8 cellular contexts compared by ENCODE assay signal in genomic region chr17:38353668-38354067, GRCh38. TPM values are rescaled to one million over a fixed set of nuclear protein-coding genes. Genes with fewer than 3 reads are reported as not detected.
DNase-seq lines count a peak whose midpoint lies in the region; ATAC-seq and TF ChIP-seq lines count a peak whose summit lies in the region.

No MANE protein-coding gene starts in this region.

- no peak for DNase-seq in CD4-positive, alpha-beta memory T cell
- DNase-seq in dorsolateral prefrontal cortex, result no peak
- no peak for DNase-seq in osteocyte (ENCODE audit: extremely low spot score, unreplicated experiment)

- peaks cover 65% of the 10 kb centered on the region for H3K79me2 ChIP-seq in Loucy (ENCODE audit: insufficient read depth, low read length)

- no peak overlapping the region for H3K27ac ChIP-seq in CD4-positive, alpha-beta memory T cell (ENCODE audit: low read depth, low read length)
- peak overlapping the region in 16 of 59 donors; percentile 11 to 93 (median 79) for H3K27ac ChIP-seq in dorsolateral prefrontal cortex

- no peaks in the 10 kb centered on the region for H3F3A ChIP-seq in Loucy (ENCODE audit: low read depth)

- H3K4me3 Mint-ChIP-seq in CD4-positive, alpha-beta memory T cell, result peak overlapping the region; percentile 79 to 85 (median 84)
- H3K4me3 Mint-ChIP-seq in osteocyte (ENCODE audit: unreplicated experiment), result peak overlapping the region; percentile 79

- CTCF ChIA-PET in CD4-positive, alpha-beta memory T cell (lab: Charles Lee; ENCODE audit: partially characterized antibody), result interaction anchor here (5.6 kb wide), 1 partner anchor 59 kb away, joined by 52 read pairs; no protein-coding TSS in a partner anchor

- no peak for TF ChIP-seq CTCF in Loucy (conservative IDR thresholded peaks at IDR 0.05; ENCODE audit: low read length)
- TF ChIP-seq CTCF in dorsolateral prefrontal cortex (IDR thresholded peaks at IDR 0.05 in 54 of 56, conservative IDR thresholded peaks at IDR 0.05 in 2 of 56; ENCODE audit: low read depth in 1 of 56, partially characterized antibody in 56 of 56), result no peak
- no peak for TF ChIP-seq CTCF in osteocyte (IDR thresholded peaks at IDR 0.05)

- peaks cover 0 to 6% of the 10 kb centered on the region in 2 donors for H3K36me3 Mint-ChIP-seq in CD4-positive, alpha-beta memory T cell
- H3K36me3 Mint-ChIP-seq in osteocyte (ENCODE audit: unreplicated experiment), result peaks cover 1% of the 10 kb centered on the region

- no peak for ATAC-seq in HG03025 (IDR thresholded peaks at IDR 0.05; ENCODE audit: low FRiP score, unreplicated experiment)
- no peak for ATAC-seq in GM21619 (IDR thresholded peaks at IDR 0.05; ENCODE audit: unreplicated experiment)
- no peak for ATAC-seq in GM21717 (IDR thresholded peaks at IDR 0.05; ENCODE audit: unreplicated experiment)
- no peak for ATAC-seq in HG03521 (IDR thresholded peaks at IDR 0.05; ENCODE audit: unreplicated experiment)

- H4K20me1 ChIP-seq in Loucy (ENCODE audit: insufficient read depth, low read length, poor library complexity, severe bottlenecking), result peaks cover 33% of the 10 kb centered on the region

- intact Hi-C loops in CD4-positive, alpha-beta memory T cell (cut with micrococcal nuclease), result loop anchor here (2.0 kb wide), 1 partner anchor 205 kb away; no protein-coding TSS in a partner anchor
- intact Hi-C loops in dorsolateral prefrontal cortex (cut with DNase I), result loop anchor here (5.0 to 10.0 kb wide), 3 partner anchors 129 to 1749 kb away; partner anchors contain the start of gene MRM1 (in 1 of the 2)

- H3K27me3 ChIP-seq in CD4-positive, alpha-beta memory T cell (ENCODE audit: insufficient read depth, low read length), result no peaks in the 10 kb centered on the region
- no peaks in the 10 kb centered on the region for H3K27me3 ChIP-seq in Loucy (ENCODE audit: insufficient read depth, low read length, poor library complexity, severe bottlenecking)
- H3K27me3 ChIP-seq in dorsolateral prefrontal cortex, result no peaks in the 10 kb centered on the region

- H3K4me1 Mint-ChIP-seq in CD4-positive, alpha-beta memory T cell, result peaks cover 43 to 75% (median 54%) of the 10 kb centered on the region in 4 donors
- peaks cover 60% of the 10 kb centered on the region for H3K4me1 Mint-ChIP-seq in osteocyte (ENCODE audit: unreplicated experiment)

- no peak overlapping the region for H2AFZ ChIP-seq in Loucy (ENCODE audit: low read length)

- POLR2A ChIA-PET in CD4-positive, alpha-beta memory T cell (lab: Charles Lee; ENCODE audit: partially characterized antibody), result interaction anchor here (1.2 to 1.4 kb wide), 2 partner anchors 10 to 37 kb away, joined by 3 read pairs; no protein-coding TSS in a partner anchor

- H3K9me3 Mint-ChIP-seq in CD4-positive, alpha-beta memory T cell, result no peaks in the 10 kb centered on the region
- H3K9me3 Mint-ChIP-seq in osteocyte (ENCODE audit: unreplicated experiment), result no peaks in the 10 kb centered on the region

- H3K4me2 ChIP-seq in Loucy (ENCODE audit: low read depth, low read length, poor library complexity, severe bottlenecking), result peak overlapping the region; percentile 88

- H3K9me2 ChIP-seq in Loucy (replicated peaks; ENCODE audit: low read depth, low read length), result no peaks in the 10 kb centered on the region

- peaks cover 34% of the 10 kb centered on the region for H3K4me1 ChIP-seq in CD4-positive, alpha-beta memory T cell (ENCODE audit: insufficient read depth, low read length)
- peaks cover 61% of the 10 kb centered on the region for H3K4me1 ChIP-seq in Loucy (ENCODE audit: insufficient read depth, low read length, poor library complexity, severe bottlenecking)

- peaks cover 0 to 2% of the 10 kb centered on the region in 2 donors for H3K27me3 Mint-ChIP-seq in CD4-positive, alpha-beta memory T cell
- H3K27me3 Mint-ChIP-seq in osteocyte (ENCODE audit: unreplicated experiment), result no peaks in the 10 kb centered on the region

- peak overlapping the region in 4 of 7 donors; percentile 22 to 77 (median 61) for H3K27ac Mint-ChIP-seq in CD4-positive, alpha-beta memory T cell
- H3K27ac Mint-ChIP-seq in osteocyte (ENCODE audit: unreplicated experiment), result no peak overlapping the region

- peak overlapping the region; percentile 81 for H3K9ac ChIP-seq in Loucy (ENCODE audit: low read depth, low read length, poor library complexity, severe bottlenecking)

- no peaks in the 10 kb centered on the region for H3K9me3 ChIP-seq in CD4-positive, alpha-beta memory T cell (ENCODE audit: control insufficient read depth in 1 of 2, low read length in 2 of 2)
- H3K9me3 ChIP-seq in Loucy (ENCODE audit: insufficient read depth, low read depth, low read length), result no peaks in the 10 kb centered on the region

- H3K4me3 ChIP-seq in CD4-positive, alpha-beta memory T cell (ENCODE audit: low read length in 2 of 2), result no peak overlapping the region
- H3K4me3 ChIP-seq in Loucy (ENCODE audit: low read length, poor library complexity, severe bottlenecking) (peak overlapping the region; percentile 81), dorsolateral prefrontal cortex (peak overlapping the region in 58 of 59 donors; percentile 71 to 95 (median 88))

- no peaks in the 10 kb centered on the region for H3K36me3 ChIP-seq in CD4-positive, alpha-beta memory T cell (ENCODE audit: insufficient read depth, low read length)
- H3K36me3 ChIP-seq in Loucy (ENCODE audit: insufficient read depth, low read length), result no peaks in the 10 kb centered on the region

RNA-seq across cellular contexts. Expression of gene SOCS7, which starts 2.0 kb away (rescaled TPM):
- 10 to 100 TPM; 23.1 to 24.7 TPM for total RNA-seq in CD4-positive, alpha-beta memory T cell
- 1 to 10 TPM in 1 of 2 donors, under 1 TPM in 1; 0.11 to 1.8 TPM for polyA plus RNA-seq in CD4-positive, alpha-beta memory T cell
- 10 to 100 TPM; 34.3 to 82.0 (median 51.3) TPM for total RNA-seq in dorsolateral prefrontal cortex
- total RNA-seq in osteocyte, result 17.3 and 19.1 TPM in 2 replicates

RNA-seq across cellular contexts. Expression of gene GPR179, which starts 9.9 kb away (rescaled TPM):
- under 1 TPM; 0.12 to 0.19 TPM for total RNA-seq in CD4-positive, alpha-beta memory T cell
- not detected for polyA plus RNA-seq in CD4-positive, alpha-beta memory T cell
- total RNA-seq in dorsolateral prefrontal cortex (10 to 100 TPM in 66 of 120 experiments, 1 to 10 TPM in 54; 3.5 to 22.7 (median 10.9) TPM), osteocyte (0.13 TPM in 1 of 2 replicates, not detected in the other)

RNA-seq across cellular contexts. Expression of gene MRPL45, which starts 56.7 kb away (rescaled TPM):
- total RNA-seq in CD4-positive, alpha-beta memory T cell, result 10 to 100 TPM; 17.2 to 17.4 TPM
- 10 to 100 TPM; 25.3 to 29.4 TPM for polyA plus RNA-seq in CD4-positive, alpha-beta memory T cell
- total RNA-seq in dorsolateral prefrontal cortex (10 to 100 TPM; 14.5 to 30.6 (median 22.6) TPM), osteocyte (38.2 and 40.2 TPM in 2 replicates)

Comparison
In these comparisons a context has a peak if more than half of its experiments do, and no peak if none do; other contexts are left out.
1. H3K4me3 ChIP-seq: peak in Loucy (single experiment) and dorsolateral prefrontal cortex (58 of 59); none in CD4-positive, alpha-beta memory T cell (0 of 2).